19 cellular contexts compared by ENCODE assay signal in genomic region chr15:51966192-51966591, GRCh38.
"Had no signal": no experiment of that assay in that cellular context is flagged by ENCODE, and none has a peak within 500 bp of the region (broad histone marks: within the 10 kb centered on the region; RNA-seq: fewer than 3 reads in every experiment).

No MANE protein-coding gene starts in this region.

- ATAC-seq: esophagus mucosa; gastrocnemius medialis; naive thymus-derived CD8-positive, alpha-beta T cell; pancreas; right cardiac atrium had no signal

- H3K9me3 ChIP-seq: gastrocnemius medialis, pancreas had no signal

- H3K4me2 ChIP-seq: neural progenitor cell had no signal

- H3K27me3 Mint-ChIP-seq: naive thymus-derived CD8-positive, alpha-beta T cell; progenitor cell of endocrine pancreas had no signal

- H3K36me3 ChIP-seq: neural progenitor cell, pancreas had no signal

- H3K4me3 ChIP-seq: dorsolateral prefrontal cortex, gastrocnemius medialis, heart right ventricle, neural progenitor cell, pancreas had no signal

- H3K27ac ChIP-seq: dorsolateral prefrontal cortex, gastrocnemius medialis, heart right ventricle, neural progenitor cell, pancreas had no signal

- H2AFZ ChIP-seq: neural progenitor cell had no signal

- H3K9ac ChIP-seq: neural progenitor cell had no signal

- H3K27me3 ChIP-seq: dorsolateral prefrontal cortex, gastrocnemius medialis, heart right ventricle, neural progenitor cell, pancreas had no signal

- H3K27ac Mint-ChIP-seq: neural progenitor cell had no signal

- DNase-seq: cortex of kidney; dorsolateral prefrontal cortex; effector memory CD4-positive, alpha-beta T cell; gastrocnemius medialis; heart right ventricle; hypothalamus; kidney glomerular epithelial cell; mammary epithelial cell; naive thymus-derived CD8-positive, alpha-beta T cell; nucleus accumbens; pancreas; right cardiac atrium; small intestine; stimulated activated CD4-positive, alpha-beta T cell treated with anti-CD3 and anti-CD28 coated beads, Interleukin-12 subunit alpha, Interleukin-12 subunit beta, amount 100 ng/mL, for 4 hours; stimulated activated naive CD4-positive, alpha-beta T cell treated with Interleukin-2 at 50 U/mL for 16 hours; trophoblast cell had no signal

- H3K4me3 Mint-ChIP-seq: neural progenitor cell had no signal
